ENCODE assay signal across 16 cellular contexts in the genomic region with DNA sequence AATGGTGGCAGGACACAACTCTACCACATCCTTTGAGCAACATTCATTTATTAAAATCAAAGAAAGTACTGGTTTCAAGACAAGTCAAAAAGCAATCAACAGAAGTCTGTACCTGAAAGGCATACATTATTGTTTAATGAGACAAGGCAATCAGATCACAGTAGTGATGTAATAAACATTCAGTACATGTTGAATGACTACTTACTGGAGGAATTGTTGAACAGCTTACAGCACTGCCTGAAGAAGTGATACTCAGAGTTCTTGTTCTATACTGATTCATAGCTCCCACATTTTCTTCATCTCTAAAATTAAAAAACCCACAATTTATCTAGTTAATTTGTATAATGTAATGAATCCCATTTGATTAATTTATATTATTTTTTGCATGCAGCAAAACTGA. TPM values are rescaled to one million over a fixed set of nuclear protein-coding genes. Genes with fewer than 3 reads are reported as not detected.
DNase-seq lines count a peak whose midpoint lies in the region; ATAC-seq, FAIRE-seq and TF ChIP-seq lines count a peak whose summit lies in the region.
"Had no signal": no experiment of that assay in that cellular context is flagged by ENCODE, and none has a peak within 500 bp of the region (broad histone marks: within the 10 kb centered on the region; RNA-seq: fewer than 3 reads in every experiment).

No MANE protein-coding gene starts in this region.

- peaks cover 15% of the 10 kb centered on the region for H3K79me2 ChIP-seq in GM23248 (ENCODE audit: insufficient read depth)

- peaks cover 12% of the 10 kb centered on the region for H3K4me1 ChIP-seq in CD4-positive, alpha-beta memory T cell (ENCODE audit: insufficient read depth, low read length)
- H3K4me1 ChIP-seq in GM23248 (ENCODE audit: insufficient read depth) = peaks cover 19% of the 10 kb centered on the region
- peaks cover 0 to 16% of the 10 kb centered on the region in 2 donors for H3K4me1 ChIP-seq in mucosa of rectum (ENCODE audit: control insufficient read depth in 2 of 2, insufficient read depth in 2 of 2, low read length in 2 of 2)

- peaks cover 31% of the 10 kb centered on the region for H3K36me3 ChIP-seq in CD4-positive, alpha-beta memory T cell (ENCODE audit: insufficient read depth, low read length)
- peaks cover 86% of the 10 kb centered on the region for H3K36me3 ChIP-seq in GM23248 (ENCODE audit: low read depth)
- peaks cover 3% of the 10 kb centered on the region for H3K36me3 ChIP-seq in bronchial epithelial cell (ENCODE audit: control insufficient read depth, insufficient read depth, low read length)
- peaks cover 34 to 40% of the 10 kb centered on the region in 2 donors for H3K36me3 ChIP-seq in mucosa of rectum (ENCODE audit: control insufficient read depth in 2 of 2, insufficient read depth in 2 of 2, low read length in 2 of 2)

- no peak overlapping the region for H3K4me3 ChIP-seq in CD4-positive, alpha-beta memory T cell (ENCODE audit: low read length in 2 of 2)
- H3K4me3 ChIP-seq in GM23248 = no peak overlapping the region
- no peak overlapping the region for H3K4me3 ChIP-seq in bronchial epithelial cell (ENCODE audit: low read depth, low read length)
- H3K4me3 ChIP-seq in mucosa of rectum (ENCODE audit: low read length in 2 of 2) = no peak overlapping the region

- H3K4me2 ChIP-seq in GM23248 (ENCODE audit: unreplicated experiment) = no peak overlapping the region

- H3F3A ChIP-seq in GM23248 (ENCODE audit: insufficient read depth) = peaks cover 45% of the 10 kb centered on the region

- peaks cover 11 to 27% (median 14%) of the 10 kb centered on the region in 4 donors for H3K4me1 Mint-ChIP-seq in CD4-positive, alpha-beta memory T cell
- H3K4me1 Mint-ChIP-seq: endodermal cell had no signal

- H3K9ac ChIP-seq in GM23248 (no peak overlapping the region), mucosa of rectum (ENCODE audit: low read depth in 1 of 2, low read length in 2 of 2) (no peak overlapping the region)

- no peak for ATAC-seq in SK-N-SH treated with all-trans-retinoic acid at 6 μM for 48 hours

- H3K9me3 Mint-ChIP-seq in CD4-positive, alpha-beta memory T cell = no peaks in the 10 kb centered on the region
- H3K9me3 Mint-ChIP-seq: endodermal cell had no signal

- no peak for FAIRE-seq in bronchial epithelial cell (lab: Jason Lieb, UNC)

- H3K27ac ChIP-seq in CD4-positive, alpha-beta memory T cell (ENCODE audit: low read depth, low read length) = no peak overlapping the region
- peak overlapping the region; percentile 43 for H3K27ac ChIP-seq in GM23248
- H3K27ac ChIP-seq in mucosa of rectum (ENCODE audit: low read depth in 2 of 2, low read length in 2 of 2) = peak overlapping the region; percentile 17 to 50

- CTCF ChIA-PET in CD4-positive, alpha-beta memory T cell (lab: Charles Lee; ENCODE audit: partially characterized antibody) = interaction anchor here (0.9 to 9.6 kb wide), 8 partner anchors 16 to 820 kb away, joined by 3 to 218 read pairs (median 9); a partner anchor contains a TSS

- no peak overlapping the region for H3K4me3 Mint-ChIP-seq in CD4-positive, alpha-beta memory T cell
- H3K4me3 Mint-ChIP-seq: endodermal cell had no signal

- H3K27ac Mint-ChIP-seq in CD4-positive, alpha-beta memory T cell = peak overlapping the region in 6 of 7 donors; percentile 19 to 57 (median 34)
- H3K27ac Mint-ChIP-seq: endodermal cell had no signal

- no peaks in the 10 kb centered on the region for H4K20me1 ChIP-seq in GM23248 (ENCODE audit: insufficient read depth)

- TF ChIP-seq CTCF in bronchial epithelial cell (IDR thresholded peaks at IDR 0.05; ENCODE audit: insufficient read depth, low read length, severe bottlenecking) (no peak), GM13976 (IDR thresholded peaks at IDR 0.05; ENCODE audit: borderline replicate concordance, control extremely low read depth, extremely low read depth, insufficient read depth, missing control alignments) (no peak)

- H3K9me2 ChIP-seq in GM23248 (ENCODE audit: insufficient read depth) = no peaks in the 10 kb centered on the region

- in situ Hi-C loops in GM23248 (cut with MboI) = loop anchor here (10.0 kb wide), 1 partner anchor 290 kb away; a partner anchor contains a TSS
- in situ Hi-C loops in GM13976 (cut with MboI; ENCODE audit: low sequenced_read_pairs, unreplicated experiment) = loop anchor here (5.0 to 25.0 kb wide), 2 partner anchors 418 to 553 kb away; no protein-coding TSS in a partner anchor

- no peaks in the 10 kb centered on the region for H3K27me3 ChIP-seq in CD4-positive, alpha-beta memory T cell (ENCODE audit: insufficient read depth, low read length)
- no peaks in the 10 kb centered on the region for H3K27me3 ChIP-seq in GM23248 (replicated peaks; ENCODE audit: insufficient read depth)
- no peaks in the 10 kb centered on the region for H3K27me3 ChIP-seq in bronchial epithelial cell (ENCODE audit: control insufficient read depth, insufficient read depth, low read length)
- no peaks in the 10 kb centered on the region for H3K27me3 ChIP-seq in mucosa of rectum (ENCODE audit: control insufficient read depth in 2 of 2, insufficient read depth in 2 of 2, low read length in 2 of 2)

- H2AFZ ChIP-seq in GM23248 = no peak overlapping the region

- no peaks in the 10 kb centered on the region for H3K9me3 ChIP-seq in CD4-positive, alpha-beta memory T cell (ENCODE audit: control insufficient read depth in 1 of 2, low read length in 2 of 2)
- no peaks in the 10 kb centered on the region for H3K9me3 ChIP-seq in GM23248 (ENCODE audit: low read depth)
- H3K9me3 ChIP-seq in mucosa of rectum (ENCODE audit: control insufficient read depth in 2 of 2, low read length in 2 of 2) = no peaks in the 10 kb centered on the region

- H3K36me3 Mint-ChIP-seq in CD4-positive, alpha-beta memory T cell = peaks cover 36 to 61% of the 10 kb centered on the region in 2 donors

- POLR2A ChIA-PET in CD4-positive, alpha-beta memory T cell (lab: Charles Lee; ENCODE audit: partially characterized antibody) = no interaction called here

- DNase-seq in CD4-positive, alpha-beta memory T cell = no peak
- DNase-seq in GM23248 (peak; percentile 73), bronchial epithelial cell (ENCODE audit: low read depth) (peak; percentile 61), islet precursor cell (no peak), GM13976 (ENCODE audit: low spot score) (no peak)
- DNase-seq: activated naive CD4-positive, alpha-beta T cell treated with anti-CD3 and anti-CD28 coated beads, Interleukin-2, amount 50 U/mL, for 16 hours; caudate nucleus; endodermal cell; GDM1; mesenchymal stem cell; NCI-H1436; NCI-H345; stimulated activated naive CD4-positive, alpha-beta T cell had no signal

- no peaks in the 10 kb centered on the region for H3K27me3 Mint-ChIP-seq in CD4-positive, alpha-beta memory T cell

- intact Hi-C loops in CD4-positive, alpha-beta memory T cell (cut with micrococcal nuclease) = loop anchor here (5.0 to 10.0 kb wide), 6 partner anchors 168 to 1662 kb away; a partner anchor contains a TSS

TF ChIP-seq in SK-N-SH treated with all-trans-retinoic acid at 6 μM for 48 hours, 23 proteins besides CTCF, POLR2A, EP300 and RAD21:
- TF ChIP-seq TCF4 (CRISPR knock-in tag; IDR thresholded peaks at IDR 0.05; ENCODE audit: borderline replicate concordance) (no peak), GLIS3 (CRISPR knock-in tag; IDR thresholded peaks at IDR 0.05) (no peak), ZNF8 (CRISPR knock-in tag; IDR thresholded peaks at IDR 0.05) (no peak), ESRRG (CRISPR knock-in tag; IDR thresholded peaks at IDR 0.05) (no peak), OSR1 (CRISPR knock-in tag; IDR thresholded peaks at IDR 0.05) (no peak), SNAI2 (CRISPR knock-in tag; IDR thresholded peaks at IDR 0.05) (no peak), ZFP3 (CRISPR knock-in tag; IDR thresholded peaks at IDR 0.05) (no peak)
- TF ChIP-seq, protein P1, sequence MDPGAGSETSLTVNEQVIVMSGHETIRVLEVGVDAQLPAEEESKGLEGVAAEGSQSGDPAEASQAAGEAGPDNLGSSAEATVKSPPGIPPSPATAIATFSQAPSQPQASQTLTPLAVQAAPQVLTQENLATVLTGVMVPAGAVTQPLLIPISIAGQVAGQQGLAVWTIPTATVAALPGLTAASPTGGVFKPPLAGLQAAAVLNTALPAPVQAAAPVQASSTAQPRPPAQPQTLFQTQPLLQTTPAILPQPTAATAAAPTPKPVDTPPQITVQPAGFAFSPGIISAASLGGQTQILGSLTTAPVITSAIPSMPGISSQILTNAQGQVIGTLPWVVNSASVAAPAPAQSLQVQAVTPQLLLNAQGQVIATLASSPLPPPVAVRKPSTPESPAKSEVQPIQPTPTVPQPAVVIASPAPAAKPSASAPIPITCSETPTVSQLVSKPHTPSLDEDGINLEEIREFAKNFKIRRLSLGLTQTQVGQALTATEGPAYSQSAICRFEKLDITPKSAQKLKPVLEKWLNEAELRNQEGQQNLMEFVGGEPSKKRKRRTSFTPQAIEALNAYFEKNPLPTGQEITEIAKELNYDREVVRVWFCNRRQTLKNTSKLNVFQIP (CRISPR knock-in tag; IDR thresholded peaks at IDR 0.05; ENCODE audit: borderline replicate concordance, low read depth) = no peak
TF ChIP-seq in SK-N-SH treated with all-trans-retinoic acid at 6 μM for 48 hours: peak in this region for 0.

RNA-seq across cellular contexts. Expression of a gene that starts 18.2 kb away (rescaled TPM):
- 10 to 100 TPM; 38.2 to 40.8 TPM for total RNA-seq in CD4-positive, alpha-beta memory T cell
- 10 to 100 TPM; 17.9 to 26.8 TPM for polyA plus RNA-seq in CD4-positive, alpha-beta memory T cell
- total RNA-seq in GM23248 (2014; rRNA removed; shearing (Covaris generic)) = 23.0 and 35.5 TPM in 2 replicates
- polyA plus RNA-seq in GM23248 (2016; fragmentation: Nextera tagmentation; extraction: Ambion mirVana) = 53.8 and 55.6 TPM in 2 replicates
- total RNA-seq in bronchial epithelial cell = 16.1 and 17.6 TPM in 2 replicates

RNA-seq across cellular contexts. Expression of a gene that starts 22.4 kb away (rescaled TPM):
- total RNA-seq in CD4-positive, alpha-beta memory T cell = not detected
- not detected for polyA plus RNA-seq in CD4-positive, alpha-beta memory T cell
- total RNA-seq in GM23248 (2014; rRNA removed; shearing (Covaris generic)) = not detected in 2 replicates
- polyA plus RNA-seq in GM23248 (2016; fragmentation: Nextera tagmentation; extraction: Ambion mirVana) = 0.05 TPM in 1 of 2 replicates, not detected in the other
- total RNA-seq in bronchial epithelial cell = not detected in 2 replicates
- total RNA-seq: SK-MEL-5 had no signal

Comparison
In these comparisons a context has a peak if more than half of its experiments do, and no peak if none do; other contexts are left out.
1. DNase-seq: peak in GM23248 (single experiment) and bronchial epithelial cell (single experiment); none in CD4-positive, alpha-beta memory T cell (0 of 5), islet precursor cell (single experiment) and GM13976 (single experiment).